Comparison of ENCODE assay signal across 11 cellular contexts in the genomic region with DNA sequence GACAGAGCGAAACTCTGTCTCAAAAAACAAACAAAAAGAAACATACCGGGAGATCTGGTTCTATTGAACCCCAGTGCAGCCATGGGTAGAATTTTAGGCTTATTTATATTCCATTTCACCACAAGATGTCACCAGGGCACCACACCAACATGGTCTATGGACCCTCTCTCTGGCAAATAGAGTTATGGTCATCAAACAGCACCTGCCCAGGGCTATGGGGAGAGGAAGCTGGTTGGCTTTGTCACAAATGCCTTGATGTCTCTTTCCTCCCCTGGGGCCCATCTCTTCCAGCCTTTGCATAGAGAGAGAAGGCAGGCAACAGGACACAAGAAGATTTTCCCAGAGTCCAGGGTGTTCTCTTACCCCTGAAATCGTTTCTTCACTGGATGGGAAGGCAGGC.
DNase-seq lines count a peak whose midpoint lies in the region; ATAC-seq and TF ChIP-seq lines count a peak whose summit lies in the region.
"Had no signal": no experiment of that assay in that cellular context is flagged by ENCODE, and none has a peak within 500 bp of the region (broad histone marks: within the 10 kb centered on the region; RNA-seq: fewer than 3 reads in every experiment).

No MANE protein-coding gene starts in this region.

- H3K79me2 ChIP-seq in DND-41 (ENCODE audit: insufficient read depth, low read length) (no peaks in the 10 kb centered on the region), Loucy (ENCODE audit: insufficient read depth, low read length) (no peaks in the 10 kb centered on the region), mesendoderm (ENCODE audit: control insufficient read depth, insufficient read depth, low read length) (no peaks in the 10 kb centered on the region)

- no peak overlapping the region for H3K23ac ChIP-seq in mesendoderm (ENCODE audit: low read length)

- H3K36me3 ChIP-seq in DND-41 (ENCODE audit: insufficient read depth, low read length) (no peaks in the 10 kb centered on the region), Loucy (ENCODE audit: insufficient read depth, low read length) (no peaks in the 10 kb centered on the region), mesendoderm (ENCODE audit: control insufficient read depth, insufficient read depth, low read length) (no peaks in the 10 kb centered on the region)
- H3K36me3 ChIP-seq: stomach had no signal

- H3K18ac ChIP-seq in mesendoderm (ENCODE audit: low read length) = no peak overlapping the region

- no peak overlapping the region for H3K4me2 ChIP-seq in DND-41 (ENCODE audit: insufficient read depth, low read length)
- no peak overlapping the region for H3K4me2 ChIP-seq in Loucy (ENCODE audit: low read depth, low read length, poor library complexity, severe bottlenecking)
- no peak overlapping the region for H3K4me2 ChIP-seq in mesendoderm (ENCODE audit: low read length)

- no peak overlapping the region for H2AFZ ChIP-seq in DND-41 (ENCODE audit: low read depth, low read length)
- H2AFZ ChIP-seq in Loucy (ENCODE audit: low read length) = no peak overlapping the region

- no peak overlapping the region for H2BK15ac ChIP-seq in mesendoderm (replicated peaks; ENCODE audit: low read depth)

- H4K8ac ChIP-seq in mesendoderm (ENCODE audit: low read depth, low read length) = no peak overlapping the region

- H3K79me1 ChIP-seq in mesendoderm (ENCODE audit: low read length) = no peaks in the 10 kb centered on the region

- no peak overlapping the region for H3K56ac ChIP-seq in mesendoderm (ENCODE audit: low read length)

- no peak overlapping the region for H3K4ac ChIP-seq in mesendoderm (ENCODE audit: low read depth, low read length)

- H3K9me3 ChIP-seq in DND-41 (ENCODE audit: insufficient read depth, low read length, severe bottlenecking) (no peaks in the 10 kb centered on the region), Loucy (ENCODE audit: insufficient read depth, low read depth, low read length) (no peaks in the 10 kb centered on the region)
- H3K9me3 ChIP-seq: stomach had no signal

- no CpG with 5 or more reads among the region's 3 CpGs for WGBS in mesendoderm (ENCODE audit: extremely low coverage, insufficient coverage, low lambda C conversion rate)

- H2BK5ac ChIP-seq in mesendoderm (ENCODE audit: low read length) = no peak overlapping the region

- no peak overlapping the region for H2BK120ac ChIP-seq in mesendoderm (ENCODE audit: low read depth, low read length)

- H3F3A ChIP-seq in Loucy (ENCODE audit: low read depth) = no peaks in the 10 kb centered on the region

- H3K4me1 ChIP-seq in DND-41 (ENCODE audit: insufficient read depth, low read length) = no peaks in the 10 kb centered on the region
- H3K4me1 ChIP-seq in Loucy (ENCODE audit: insufficient read depth, low read length, poor library complexity, severe bottlenecking) = peaks cover 3% of the 10 kb centered on the region
- no peaks in the 10 kb centered on the region for H3K4me1 ChIP-seq in mesendoderm (ENCODE audit: control insufficient read depth, low read depth, low read length)

- H3K27me3 ChIP-seq in DND-41 (ENCODE audit: insufficient read depth, low read length, poor library complexity) (no peaks in the 10 kb centered on the region), Loucy (ENCODE audit: insufficient read depth, low read length, poor library complexity, severe bottlenecking) (no peaks in the 10 kb centered on the region), mesendoderm (ENCODE audit: insufficient read depth, low read length, poor library complexity) (no peaks in the 10 kb centered on the region)
- H3K27me3 ChIP-seq: stomach had no signal

- H4K20me1 ChIP-seq in DND-41 (ENCODE audit: insufficient read depth, low read length) = no peaks in the 10 kb centered on the region
- H4K20me1 ChIP-seq in Loucy (ENCODE audit: insufficient read depth, low read length, poor library complexity, severe bottlenecking) = no peaks in the 10 kb centered on the region

- H4K5ac ChIP-seq in mesendoderm (ENCODE audit: low read length) = no peak overlapping the region

- H3K27ac ChIP-seq in DND-41 (ENCODE audit: low read length) = no peak overlapping the region
- peak overlapping the region; percentile 52 for H3K27ac ChIP-seq in VCaP
- no peak overlapping the region for H3K27ac ChIP-seq in mesendoderm (ENCODE audit: low read depth, low read length)
- H3K27ac ChIP-seq: stomach had no signal

- H3K9ac ChIP-seq in DND-41 (ENCODE audit: low read depth, low read length) (no peak overlapping the region), Loucy (ENCODE audit: low read depth, low read length, poor library complexity, severe bottlenecking) (no peak overlapping the region), mesendoderm (ENCODE audit: low read length) (no peak overlapping the region)

- H2AK5ac ChIP-seq in mesendoderm (ENCODE audit: low read length) = no peak overlapping the region

- peak; percentile 43 for TF ChIP-seq CTCF in DND-41 (IDR thresholded peaks at IDR 0.05; ENCODE audit: borderline replicate concordance, extremely low read depth, low read length, poor library complexity, severe bottlenecking)
- peak; percentile 68 for TF ChIP-seq CTCF in Loucy (conservative IDR thresholded peaks at IDR 0.05; ENCODE audit: low read length)
- peak; percentile 41 for TF ChIP-seq CTCF in VCaP (conservative IDR thresholded peaks at IDR 0.05)

- no peak overlapping the region for H3K4me3 ChIP-seq in DND-41 (ENCODE audit: low read depth in 1 of 2, low read length in 2 of 2)
- no peak overlapping the region for H3K4me3 ChIP-seq in Loucy (ENCODE audit: low read length, poor library complexity, severe bottlenecking)
- H3K4me3 ChIP-seq in mesendoderm (ENCODE audit: low read length) = no peak overlapping the region
- H3K4me3 ChIP-seq: stomach had no signal

- no peak for DNase-seq in DND-41
- DNase-seq in mesendoderm = peak; percentile 65
- DNase-seq: activated B cell treated with CpG ODN at 0.5 μM for 24 hours; activated naive CD4-positive, alpha-beta T cell treated with anti-CD3 and anti-CD28 coated beads, Interleukin-2, amount 10 ng/mL, durations not matched to agents 7 days and 5 days; stomach had no signal

- H3K9me2 ChIP-seq in Loucy (replicated peaks; ENCODE audit: low read depth, low read length) = no peaks in the 10 kb centered on the region

- ATAC-seq in DND-41 (ENCODE audit: insufficient read depth, low read depth) (peak; percentile 52; the same call in 1 of the 3 replicates), HG03521 (IDR thresholded peaks at IDR 0.05; ENCODE audit: unreplicated experiment) (no peak), HG03439 (IDR thresholded peaks at IDR 0.05; ENCODE audit: unreplicated experiment) (no peak), HG03520 (IDR thresholded peaks at IDR 0.05; ENCODE audit: unreplicated experiment) (no peak), GM18517 (IDR thresholded peaks at IDR 0.05; ENCODE audit: unreplicated experiment) (no peak)
